1 cellular context compared by ENCODE assay signal in genomic region chr1:245156736-245157505, GRCh38.
TF ChIP-seq lines count a peak whose summit lies in the region.

No MANE protein-coding gene starts in this region.

TF ChIP-seq in WTC11, 78 proteins besides CTCF, POLR2A, EP300 and RAD21 (continued from another document):
- TF ChIP-seq E2F4 (CRISPR knock-in tag; IDR thresholded peaks at IDR 0.05; ENCODE audit: borderline replicate concordance, low read depth) (no peak), ZNF423 (CRISPR knock-in tag; IDR thresholded peaks at IDR 0.05) (peak; percentile 86), ARID4B (CRISPR knock-in tag; IDR thresholded peaks at IDR 0.05; ENCODE audit: borderline replicate concordance) (no peak), KAT7 (CRISPR knock-in tag; IDR thresholded peaks at IDR 0.05; ENCODE audit: borderline replicate concordance) (no peak), E2F1 (CRISPR knock-in tag; IDR thresholded peaks at IDR 0.05) (0 out of 2 replicates have a peak, but pooled peaks have one; percentile 36), TP53 (CRISPR knock-in tag; IDR thresholded peaks at IDR 0.05) (peak; percentile 54; the same call in 1 of the 2 replicates), FOXP4 (CRISPR knock-in tag; IDR thresholded peaks at IDR 0.05) (peak; percentile 59)
